8 cellular contexts compared by ENCODE assay signal in genomic region chr18:12659904-12660605, GRCh38. TPM values are rescaled to one million over a fixed set of nuclear protein-coding genes. Genes with fewer than 3 reads are reported as not detected.
DNase-seq lines count a peak whose midpoint lies in the region; ATAC-seq and TF ChIP-seq lines count a peak whose summit lies in the region.

No MANE protein-coding gene starts in this region.

- peak; percentile 74 to 85 (median 80) for TF ChIP-seq CTCF in sigmoid colon (IDR thresholded peaks at IDR 0.05)

- H3K9me3 ChIP-seq in sigmoid colon: no peaks in the 10 kb centered on the region

- no peak overlapping the region for H3K4me3 ChIP-seq in sigmoid colon

- 85 to 90% methylated on average over 9 of the region's 9 CpGs for WGBS in sigmoid colon, 2 donors

- no peak for TF ChIP-seq EP300 in sigmoid colon (IDR thresholded peaks at IDR 0.05)

- peak overlapping the region in 2 of 4 donors; percentile 98 for H3K27ac ChIP-seq in sigmoid colon

- ATAC-seq in GM21526 (IDR thresholded peaks at IDR 0.05; ENCODE audit: low FRiP score, unreplicated experiment) (no peak), GM18511 (IDR thresholded peaks at IDR 0.05; ENCODE audit: unreplicated experiment) (no peak)

- H3K27me3 ChIP-seq in sigmoid colon: no peaks in the 10 kb centered on the region

- H3K36me3 ChIP-seq in sigmoid colon: no peaks in the 10 kb centered on the region

- no peak for TF ChIP-seq POLR2A in sigmoid colon (IDR thresholded peaks at IDR 0.05)

- DNase-seq in COLO668 (lab: John Stamatoyannopoulos, UW; ENCODE audit: unreplicated experiment) (peak; percentile 35), H4 (ENCODE audit: low spot score) (peak; percentile 54), NCI-H82 treated with DMSO at 0.1 percent for 48 hours (lab: John Stamatoyannopoulos, UW; ENCODE audit: unreplicated experiment) (peak; percentile 50), glomerular visceral epithelial cell (ENCODE audit: extremely low spot score) (peak; percentile 66), sigmoid colon (no peak)
- peak; percentile 6 for DNase-seq in activated T-helper 9 cell treated with anti-CD3 and anti-CD28 coated beads, Interleukin-2, amount 50 U/mL, for 16 hours (ENCODE audit: low read depth)

- peaks cover 0 to 25% (median 11%) of the 10 kb centered on the region in 4 donors for H3K4me1 ChIP-seq in sigmoid colon

- intact Hi-C loops in sigmoid colon (cut with DNase I): loop anchor here (1.0 to 10.0 kb wide), 6 partner anchors 222 to 805 kb away; partner anchors contain the start of genes AFG3L2, CHMP1B, PRELID3A and PTPN2

RNA-seq across cellular contexts. Expression of gene SPIRE1, which starts 2.1 kb away (rescaled TPM):
- total RNA-seq in H4 (2014; rRNA removed; shearing (Covaris generic)): 8.9 and 10.7 TPM in 2 replicates
- total RNA-seq in sigmoid colon: 10 to 100 TPM; 22.7 to 31.6 (median 24.8) TPM
- polyA plus RNA-seq in sigmoid colon: 1 to 10 TPM; 2.1 to 5.4 (median 3.5) TPM

RNA-seq across cellular contexts. Expression of gene CEP76, which starts 42.5 kb away (rescaled TPM):
- total RNA-seq in H4 (2014; rRNA removed; shearing (Covaris generic)): 12.3 and 13.2 TPM in 2 replicates
- 1 to 10 TPM; 5.8 to 9.1 (median 8.1) TPM for total RNA-seq in sigmoid colon
- 1 to 10 TPM; 2.4 to 4.9 (median 4.0) TPM for polyA plus RNA-seq in sigmoid colon

RNA-seq across cellular contexts. Expression of gene PSMG2, which starts 42.8 kb away (rescaled TPM):
- total RNA-seq in H4 (2014; rRNA removed; shearing (Covaris generic)): 142 and 149 TPM in 2 replicates
- total RNA-seq in sigmoid colon: 100 to 1,000 TPM in 1 of 4 donors, 10 to 100 TPM in 3; 85.1 to 100 (median 92.4) TPM
- 100 to 1,000 TPM in 1 of 3 donors, 10 to 100 TPM in 2; 78.1 to 105 (median 90.7) TPM for polyA plus RNA-seq in sigmoid colon
